ENCODE assay signal across 30 cellular contexts in genomic region chr7:54159088-54159487, GRCh38.
"Had no signal": no experiment of that assay in that cellular context is flagged by ENCODE, and none has a peak within 500 bp of the region (broad histone marks: within the 10 kb centered on the region; RNA-seq: fewer than 3 reads in every experiment).

No MANE protein-coding gene starts in this region.

- H3K27ac ChIP-seq: left lung, lower lobe of right lung, pancreas, prostate gland, sigmoid colon, spleen, suprapubic skin, thoracic aorta, tibial artery, upper lobe of right lung had no signal

- H3K27me3 Mint-ChIP-seq: naive thymus-derived CD8-positive, alpha-beta T cell; stimulated activated naive CD8-positive, alpha-beta T cell treated with anti-CD3 and anti-CD28 coated beads, Interleukin-15, Interleukin-2, amounts not matched to agents 100 ng/mL and 50 ng/mL, for 24 hours had no signal

- ATAC-seq: left colon; left lung; lower lobe of right lung; naive thymus-derived CD8-positive, alpha-beta T cell; pancreas; right cardiac atrium; stimulated activated effector memory CD8-positive, alpha-beta T cell treated with anti-CD3 and anti-CD28 coated beads, Interleukin-12 subunit alpha, Interleukin-12 subunit beta, amount 100 ng/mL, for 72 hours; upper lobe of right lung had no signal

- H3K9me3 Mint-ChIP-seq: nephron, neural crest cell had no signal

- H3K36me3 Mint-ChIP-seq: naive thymus-derived CD8-positive, alpha-beta T cell; stimulated activated effector memory CD8-positive, alpha-beta T cell treated with anti-CD3 and anti-CD28 coated beads, Interleukin-12 subunit alpha, Interleukin-12 subunit beta, amount 100 ng/mL, for 72 hours had no signal

- FAIRE-seq: islet of Langerhans, kidney, pancreas, small intestine, urothelium cell line had no signal

- H3K27me3 ChIP-seq: left lung, pancreas, sigmoid colon, spleen, suprapubic skin, tibial artery, upper lobe of right lung had no signal

- H3K9me3 ChIP-seq: left lung, lower lobe of right lung, pancreas, prostate gland, suprapubic skin, thoracic aorta, tibial artery, upper lobe of right lung had no signal

- H3K27ac Mint-ChIP-seq: immature natural killer cell; naive thymus-derived CD8-positive, alpha-beta T cell; nephron; stimulated activated effector memory CD8-positive, alpha-beta T cell treated with anti-CD3 and anti-CD28 coated beads, Interleukin-12 subunit alpha, Interleukin-12 subunit beta, amount 100 ng/mL, for 72 hours; stimulated activated naive CD8-positive, alpha-beta T cell treated with anti-CD3 and anti-CD28 coated beads, Interleukin-15, Interleukin-2, amounts not matched to agents 100 ng/mL and 50 ng/mL, for 24 hours had no signal

- DNase-seq: immature natural killer cell; kidney; left colon; left lung; lower lobe of right lung; mammary epithelial cell; mesenchymal stem cell; naive thymus-derived CD8-positive, alpha-beta T cell; nucleus accumbens; pancreas; posterior cingulate gyrus; retina; right cardiac atrium; sigmoid colon; small intestine; spleen; stimulated activated CD4-positive, alpha-beta T cell treated with anti-CD3 and anti-CD28 coated beads, Interleukin-4, amount 100 ng/mL, for 24 hours; stimulated activated naive CD4-positive, alpha-beta T cell; tibial artery; trophoblast cell; upper lobe of right lung had no signal

- H3K4me1 Mint-ChIP-seq: immature natural killer cell; naive thymus-derived CD8-positive, alpha-beta T cell; nephron; neural crest cell; stimulated activated effector memory CD8-positive, alpha-beta T cell treated with anti-CD3 and anti-CD28 coated beads, Interleukin-12 subunit alpha, Interleukin-12 subunit beta, amount 100 ng/mL, for 72 hours had no signal

- H3K36me3 ChIP-seq: left lung, lower lobe of right lung, pancreas, prostate gland, sigmoid colon, spleen, suprapubic skin, thoracic aorta, tibial artery, upper lobe of right lung had no signal

- H3K4me1 ChIP-seq: left lung, lower lobe of right lung, pancreas, prostate gland, sigmoid colon, spleen, suprapubic skin, tibial artery, upper lobe of right lung had no signal

- H3K4me3 Mint-ChIP-seq: immature natural killer cell; naive thymus-derived CD8-positive, alpha-beta T cell; nephron; neural crest cell; stimulated activated effector memory CD8-positive, alpha-beta T cell treated with anti-CD3 and anti-CD28 coated beads, Interleukin-12 subunit alpha, Interleukin-12 subunit beta, amount 100 ng/mL, for 72 hours; stimulated activated naive CD8-positive, alpha-beta T cell treated with anti-CD3 and anti-CD28 coated beads, Interleukin-15, Interleukin-2, amounts not matched to agents 100 ng/mL and 50 ng/mL, for 24 hours had no signal

- H3K4me3 ChIP-seq: left lung, lower lobe of right lung, pancreas, prostate gland, sigmoid colon, spleen, suprapubic skin, thoracic aorta, tibial artery, upper lobe of right lung had no signal
